ENCODE assay signal across 8 cellular contexts in the genomic region with DNA sequence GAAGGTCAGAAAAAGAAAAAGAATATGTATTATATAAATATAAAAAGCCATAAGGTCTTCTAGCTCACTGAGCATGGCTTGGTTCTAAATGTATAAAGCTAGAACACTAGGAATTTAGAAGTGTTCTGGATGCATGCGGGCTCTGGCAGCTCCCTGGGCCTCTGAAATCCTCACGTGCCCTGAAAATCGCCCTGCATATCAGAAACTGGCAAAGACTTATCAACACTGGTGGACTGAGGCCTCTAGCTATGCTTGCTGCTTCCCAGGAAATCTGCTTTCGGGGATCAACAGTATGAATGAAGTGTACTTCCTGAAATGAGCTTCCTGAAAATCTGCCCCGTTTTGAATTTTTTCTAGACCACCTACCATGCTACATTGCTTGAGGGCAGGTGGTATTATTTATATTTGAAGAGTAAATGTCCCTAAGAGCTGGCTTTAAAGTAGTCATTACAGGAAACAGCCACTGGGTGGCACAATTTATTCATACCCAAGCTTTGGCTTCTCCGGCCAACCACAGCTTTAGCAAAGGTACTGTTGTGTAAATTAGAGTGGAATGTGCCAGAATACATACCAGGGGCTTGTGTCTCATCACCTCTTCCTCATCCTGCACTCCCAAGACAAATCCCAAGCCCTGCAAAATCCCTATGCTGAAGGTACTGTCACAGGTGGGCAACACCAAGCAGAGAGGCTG. TPM values are rescaled to one million over a fixed set of nuclear protein-coding genes. Genes with fewer than 3 reads are reported as not detected.
DNase-seq lines count a peak whose midpoint lies in the region; ATAC-seq, FAIRE-seq and TF ChIP-seq lines count a peak whose summit lies in the region.

No MANE protein-coding gene starts in this region.

- H3K9me3 ChIP-seq in lower lobe of right lung = no peaks in the 10 kb centered on the region
- no peaks in the 10 kb centered on the region for H3K9me3 ChIP-seq in tibial artery

- intact Hi-C loops in lower lobe of right lung (cut with DNase I) (loop anchor here (10.0 kb wide), 1 partner anchor 243 kb away; no protein-coding TSS in a partner anchor), tibial artery (cut with DNase I; ENCODE audit: low total_unique reads) (loop anchor here (1.0 to 2.0 kb wide), 2 partner anchors 93 to 241 kb away; no protein-coding TSS in a partner anchor)

- no peak for TF ChIP-seq POLR2A in GM12892 (IDR thresholded peaks at IDR 0.05; ENCODE audit: low read depth, low read length)

- H3K27me3 ChIP-seq in lower lobe of right lung (ENCODE audit: low read depth) = no peaks in the 10 kb centered on the region
- no peaks in the 10 kb centered on the region for H3K27me3 ChIP-seq in tibial artery

- ATAC-seq in HG02678 (IDR thresholded peaks at IDR 0.05; ENCODE audit: unreplicated experiment) (peak; percentile 89), lower lobe of right lung (peak; percentile 86 to 87)

- H3K4me1 ChIP-seq in lower lobe of right lung (no peaks in the 10 kb centered on the region), tibial artery (peaks cover 0 to 11% (median 0%) of the 10 kb centered on the region in 4 donors)

- in situ Hi-C loops in ACHN (cut with HindIII; ENCODE audit: low pct_ligation_motif_present, low pct_unique_long_range_greater_than_20kb, low sequenced_read_pairs) = no loop called here

- H3K4me3 ChIP-seq in lower lobe of right lung (no peak overlapping the region), tibial artery (no peak overlapping the region)

- H3K27ac ChIP-seq in lower lobe of right lung = no peak overlapping the region
- H3K27ac ChIP-seq in tibial artery = peak overlapping the region; percentile 39 to 40

- peak; percentile 57 for DNase-seq in ACHN
- DNase-seq in GM12892 (ENCODE audit: insufficient read length) = peak; percentile 38
- peak; percentile 53 for DNase-seq in NCI-H1092 (lab: John Stamatoyannopoulos, UW)
- DNase-seq in T-helper 1 cell = peak in 3 of 5 donors; percentile 12 to 44 (median 25)
- DNase-seq in dermis microvascular lymphatic vessel endothelial cell (ENCODE audit: low read depth in 2 of 2) = peak; percentile 62 to 79
- DNase-seq in lower lobe of right lung = no peak
- DNase-seq in tibial artery = no peak

- H3K36me3 ChIP-seq in lower lobe of right lung (peaks cover 98% of the 10 kb centered on the region), tibial artery (peaks cover 52 to 74% (median 62%) of the 10 kb centered on the region in 3 donors)

- FAIRE-seq in GM12892 (lab: Jason Lieb, UNC) = peak; percentile 93

- TF ChIP-seq CTCF in lower lobe of right lung (IDR thresholded peaks at IDR 0.05) (peak; percentile 76), tibial artery (IDR thresholded peaks at IDR 0.05) (peak; percentile 73 to 79)

RNA-seq across cellular contexts. Expression of a gene that starts 17.7 kb away (rescaled TPM):
- 24.8 TPM for polyA plus RNA-seq in GM12892 (2012; ENCODE audit: missing spikeins)
- 98.1 and 140 TPM in 2 replicates for total RNA-seq in dermis microvascular lymphatic vessel endothelial cell
- total RNA-seq in lower lobe of right lung = 213 TPM

RNA-seq across cellular contexts. Expression of a gene that starts 34.5 kb away (rescaled TPM):
- polyA plus RNA-seq in GM12892 (2012; ENCODE audit: missing spikeins) = 19.1 TPM
- total RNA-seq in dermis microvascular lymphatic vessel endothelial cell = 39.5 and 50.8 TPM in 2 replicates
- total RNA-seq in lower lobe of right lung = 89.7 TPM

RNA-seq across cellular contexts. Expression of a gene that starts 34.5 kb away (rescaled TPM):
- 2.2 TPM for polyA plus RNA-seq in GM12892 (2012; ENCODE audit: missing spikeins)
- 5.5 and 7.6 TPM in 2 replicates for total RNA-seq in dermis microvascular lymphatic vessel endothelial cell
- 20.0 TPM for total RNA-seq in lower lobe of right lung

Comparison
In these comparisons a context has a peak if more than half of its experiments do, and no peak if none do; other contexts are left out.
1. DNase-seq: peak in ACHN (single experiment), GM12892 (single experiment), NCI-H1092 (single experiment), T-helper 1 cell (3 of 5) and dermis microvascular lymphatic vessel endothelial cell (2 of 2); none in lower lobe of right lung (single experiment) and tibial artery (0 of 2).